In the genomic region with DNA sequence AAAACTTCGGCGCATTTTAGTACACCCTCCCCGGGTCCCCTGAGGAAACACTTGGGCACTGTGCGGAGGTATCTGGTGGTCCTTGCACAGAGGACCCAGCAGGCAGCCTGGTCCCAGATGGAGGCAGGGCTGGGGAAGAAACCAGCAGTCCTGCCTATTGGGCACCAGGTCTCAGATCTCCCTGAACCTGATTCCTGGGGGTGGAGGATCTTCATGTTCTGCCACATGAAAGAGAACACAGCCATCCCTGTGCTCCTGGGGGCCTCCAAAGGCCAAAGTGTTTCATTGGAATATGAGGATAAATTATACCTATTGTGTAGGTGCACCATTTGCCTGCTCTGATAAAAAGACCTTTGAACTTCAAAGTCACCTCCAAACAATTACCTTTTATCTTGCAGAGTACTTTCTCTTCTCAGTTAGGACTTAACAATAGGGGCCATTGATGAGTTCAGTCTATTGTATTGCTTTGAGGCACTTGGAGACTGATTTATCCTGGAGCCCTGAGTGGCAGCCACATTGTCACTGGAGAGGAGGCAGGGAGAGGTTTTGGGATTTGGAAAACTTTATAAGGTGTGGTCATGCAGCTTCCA, we compare ENCODE assay signal across 8 cellular contexts. TPM values are rescaled to one million over a fixed set of nuclear protein-coding genes. Genes with fewer than 3 reads are reported as not detected.
DNase-seq lines count a peak whose midpoint lies in the region; ATAC-seq, FAIRE-seq and TF ChIP-seq lines count a peak whose summit lies in the region.

No MANE protein-coding gene starts in this region.

- DNase-seq in heart left ventricle (no peak), Right ventricle myocardium superior (no peak), keratinocyte (ENCODE audit: low read depth, low spot score) (no peak), upper lobe of left lung (no peak), DMS53 (lab: John Stamatoyannopoulos, UW) (no peak)
- no peak for DNase-seq in activated T-helper 1 cell treated with anti-CD3 and anti-CD28 coated beads, Interleukin-12 subunit alpha, Interleukin-12 subunit beta, Interleukin-2, Interleukin-4 antibody, amounts not matched to agents 30 ng/mL and 10 ng/mL and 1 ng/mL, durations not matched to agents 14 hours and 24 hours and 36 hours (ENCODE audit: low spot score)

- H3K4me1 ChIP-seq in heart left ventricle (peaks cover 0 to 55% (median 32%) of the 10 kb centered on the region in 12 donors), keratinocyte (ENCODE audit: control insufficient read depth, extremely low read depth, insufficient read depth, low read length) (peaks cover 18% of the 10 kb centered on the region), upper lobe of left lung (peaks cover 19 to 38% (median 31%) of the 10 kb centered on the region in 4 donors)

- dilution Hi-C loops in keratinocyte (cut with MboI; ENCODE audit: extremely low pct_ligation_motif_present, low sequenced_read_pairs): no loop called here

- H3K27me3 ChIP-seq in heart left ventricle: no peaks in the 10 kb centered on the region
- no peaks in the 10 kb centered on the region for H3K27me3 ChIP-seq in keratinocyte (ENCODE audit: control insufficient read depth, extremely low read depth, insufficient read depth, low read length)
- no peaks in the 10 kb centered on the region for H3K27me3 ChIP-seq in upper lobe of left lung

- H3K4me3 Mint-ChIP-seq in activated T-helper 1 cell treated with anti-CD3 and anti-CD28 coated beads, Interleukin-12 subunit alpha, Interleukin-12 subunit beta, Interleukin-2, Interleukin-4 antibody, amounts not matched to agents 30 ng/mL and 10 ng/mL and 1 ng/mL, durations not matched to agents 14 hours and 24 hours and 36 hours: peak overlapping the region; percentile 85

- peaks cover 2% of the 10 kb centered on the region for H3K27me3 Mint-ChIP-seq in activated T-helper 1 cell treated with anti-CD3 and anti-CD28 coated beads, Interleukin-12 subunit alpha, Interleukin-12 subunit beta, Interleukin-2, Interleukin-4 antibody, amounts not matched to agents 30 ng/mL and 10 ng/mL and 1 ng/mL, durations not matched to agents 14 hours and 24 hours and 36 hours (ENCODE audit: insufficient read depth)

- no peak for TF ChIP-seq EP300 in upper lobe of left lung (IDR thresholded peaks at IDR 0.05)

- no peak overlapping the region for H2AFZ ChIP-seq in keratinocyte (ENCODE audit: control insufficient read depth, low read length)

- H3K36me3 ChIP-seq in heart left ventricle (peaks cover 0 to 13% (median 2%) of the 10 kb centered on the region in 9 donors), keratinocyte (ENCODE audit: control insufficient read depth in 2 of 2, extremely low read depth in 1 of 2, insufficient read depth in 2 of 2, low read length in 2 of 2) (peaks cover 0 to 3% of the 10 kb centered on the region in 2 experiments), upper lobe of left lung (peaks cover 0 to 7% (median under 1%) of the 10 kb centered on the region in 4 donors)

- no peaks in the 10 kb centered on the region for H4K20me1 ChIP-seq in keratinocyte (ENCODE audit: control insufficient read depth, extremely low read depth, insufficient read depth, low read length)

- H3K9me3 ChIP-seq in heart left ventricle (no peaks in the 10 kb centered on the region), keratinocyte (ENCODE audit: control insufficient read depth, low read depth, low read length) (no peaks in the 10 kb centered on the region), upper lobe of left lung (no peaks in the 10 kb centered on the region)

- peaks cover 10% of the 10 kb centered on the region for H3K79me2 ChIP-seq in keratinocyte (ENCODE audit: control insufficient read depth, insufficient read depth, low read length)

- no peak for ATAC-seq in heart left ventricle
- ATAC-seq in Right ventricle myocardium superior (ENCODE audit: poor library complexity): no peak
- no peak for ATAC-seq in upper lobe of left lung (ENCODE audit: low FRiP score in 2 of 2)
- ATAC-seq in HG03354 (IDR thresholded peaks at IDR 0.05; ENCODE audit: poor library complexity, severe bottlenecking, unreplicated experiment): no peak
- no peak for ATAC-seq in HG03342 (IDR thresholded peaks at IDR 0.05; ENCODE audit: unreplicated experiment)

- peaks cover 49% of the 10 kb centered on the region for H3K4me1 Mint-ChIP-seq in activated T-helper 1 cell treated with anti-CD3 and anti-CD28 coated beads, Interleukin-12 subunit alpha, Interleukin-12 subunit beta, Interleukin-2, Interleukin-4 antibody, amounts not matched to agents 30 ng/mL and 10 ng/mL and 1 ng/mL, durations not matched to agents 14 hours and 24 hours and 36 hours (ENCODE audit: low read depth)

- intact Hi-C loops in heart left ventricle (cut with DNase I) (loop anchor here in 1 of 10 donors (5.0 kb wide), 1 partner anchor 60 kb away; no protein-coding TSS in a partner anchor), Right ventricle myocardium superior (cut with DNase I) (no loop called here)
- intact Hi-C loops in activated T-helper 1 cell treated with anti-CD3 and anti-CD28 coated beads, Interleukin-12 subunit alpha, Interleukin-12 subunit beta, Interleukin-2, Interleukin-4 antibody, amounts not matched to agents 30 ng/mL and 10 ng/mL and 1 ng/mL, durations not matched to agents 14 hours and 24 hours and 36 hours (cut with micrococcal nuclease): loop anchor here (5.0 to 10.0 kb wide), 3 partner anchors 585 to 1768 kb away; a partner anchor contains a TSS

- no peak for TF ChIP-seq POLR2A in heart left ventricle (IDR thresholded peaks at IDR 0.05)
- TF ChIP-seq POLR2A in upper lobe of left lung (IDR thresholded peaks at IDR 0.05): no peak

- no peaks in the 10 kb centered on the region for H3K9me1 ChIP-seq in keratinocyte (ENCODE audit: control insufficient read depth, extremely low read depth, insufficient read depth, low read length)

- H3K4me3 ChIP-seq in heart left ventricle (peak overlapping the region in 11 of 12 donors; percentile 52 to 94 (median 80)), keratinocyte (ENCODE audit: control insufficient read depth in 2 of 3, extremely low read depth in 1 of 3, insufficient read depth in 2 of 3, low read depth in 1 of 3, low read length in 3 of 3) (peak overlapping the region in 1 of 3 experiments; percentile 85), upper lobe of left lung (peak overlapping the region in 3 of 4 donors; percentile 87 to 97 (median 88))

- no peak overlapping the region for H3K9ac ChIP-seq in keratinocyte (ENCODE audit: control insufficient read depth, extremely low read depth, insufficient read depth, low read length)

- peak overlapping the region; percentile 9 for H3K27ac Mint-ChIP-seq in activated T-helper 1 cell treated with anti-CD3 and anti-CD28 coated beads, Interleukin-12 subunit alpha, Interleukin-12 subunit beta, Interleukin-2, Interleukin-4 antibody, amounts not matched to agents 30 ng/mL and 10 ng/mL and 1 ng/mL, durations not matched to agents 14 hours and 24 hours and 36 hours

- H3K27ac ChIP-seq in heart left ventricle (peak overlapping the region in 6 of 12 donors; percentile 87 to 94 (median 91)), keratinocyte (ENCODE audit: control insufficient read depth, insufficient read depth, low read length) (no peak overlapping the region), upper lobe of left lung (peak overlapping the region in 2 of 4 donors; percentile 93 to 94)

- peak overlapping the region; percentile 82 for H3K4me2 ChIP-seq in keratinocyte (ENCODE audit: control insufficient read depth, extremely low read depth, insufficient read depth, low read depth, low read length)

- H3K9me3 Mint-ChIP-seq in activated T-helper 1 cell treated with anti-CD3 and anti-CD28 coated beads, Interleukin-12 subunit alpha, Interleukin-12 subunit beta, Interleukin-2, Interleukin-4 antibody, amounts not matched to agents 30 ng/mL and 10 ng/mL and 1 ng/mL, durations not matched to agents 14 hours and 24 hours and 36 hours: no peaks in the 10 kb centered on the region

- FAIRE-seq in keratinocyte (lab: Jason Lieb, UNC): no peak

- 35 to 79% (median 51%) methylated on average over 4 of the region's 4 CpGs for WGBS in heart left ventricle, 4 donors
- WGBS in upper lobe of left lung, 2 donors: 63 to 75% methylated on average over 3 to 4 of the region's 4 CpGs

- TF ChIP-seq CTCF in heart left ventricle (IDR thresholded peaks at IDR 0.05) (no peak), keratinocyte (optimal IDR thresholded peaks at IDR 0.05 in 1 of 3, IDR thresholded peaks at IDR 0.05 in 1 of 3, conservative IDR thresholded peaks at IDR 0.05 in 1 of 3; ENCODE audit: extremely low read depth in 1 of 3, insufficient read depth in 2 of 3, low read length in 3 of 3) (no peak), upper lobe of left lung (IDR thresholded peaks at IDR 0.05) (no peak)

- H3K36me3 Mint-ChIP-seq in activated T-helper 1 cell treated with anti-CD3 and anti-CD28 coated beads, Interleukin-12 subunit alpha, Interleukin-12 subunit beta, Interleukin-2, Interleukin-4 antibody, amounts not matched to agents 30 ng/mL and 10 ng/mL and 1 ng/mL, durations not matched to agents 14 hours and 24 hours and 36 hours (ENCODE audit: low read depth): peaks cover 21% of the 10 kb centered on the region

RNA-seq across cellular contexts. Expression of a gene that starts 1.8 kb away (rescaled TPM):
- total RNA-seq in heart left ventricle (10 to 100 TPM; 14.4 to 76.5 (median 25.3) TPM), Right ventricle myocardium superior (26.6 TPM), upper lobe of left lung (10 to 100 TPM; 11.5 to 90.1 (median 49.8) TPM)
- polyA plus RNA-seq in heart left ventricle (10 to 100 TPM; 23.1 to 31.9 TPM), keratinocyte (31.3 to 46.2 TPM (median 39.0 TPM) in 3 replicates)
- total RNA-seq in activated T-helper 1 cell treated with anti-CD3 and anti-CD28 coated beads, Interleukin-12 subunit alpha, Interleukin-12 subunit beta, Interleukin-2, Interleukin-4 antibody, amounts not matched to agents 30 ng/mL and 10 ng/mL and 1 ng/mL, durations not matched to agents 14 hours and 24 hours and 36 hours: 30.9 and 36.5 TPM in 2 replicates
- 45.7 TPM for polyA plus RNA-seq in keratinocyte (2011; ENCODE audit: low read depth)
- 35.8 and 41.4 TPM in 2 replicates for polyA plus RNA-seq in keratinocyte (2011; cell fraction: cytosol; rRNA removed)
- polyA plus RNA-seq in keratinocyte (2011; cell fraction: nucleus; rRNA removed): 50.4 and 70.0 TPM in 2 replicates
- 52.4 and 57.4 TPM in 2 replicates for polyA plus RNA-seq in keratinocyte (2012; ENCODE audit: low replicate concordance)
- polyA minus RNA-seq in keratinocyte: 6.0 to 22.8 TPM (median 8.1 TPM) in 3 replicates
- polyA minus RNA-seq in keratinocyte (2011; cell fraction: cytosol; rRNA and poly(A)+ RNA removed): 38.2 TPM
- 20.9 and 29.2 TPM in 2 replicates for polyA minus RNA-seq in keratinocyte (2011; cell fraction: nucleus; rRNA and poly(A)+ RNA removed)
